2 cellular contexts compared by ENCODE assay signal in the genomic region with DNA sequence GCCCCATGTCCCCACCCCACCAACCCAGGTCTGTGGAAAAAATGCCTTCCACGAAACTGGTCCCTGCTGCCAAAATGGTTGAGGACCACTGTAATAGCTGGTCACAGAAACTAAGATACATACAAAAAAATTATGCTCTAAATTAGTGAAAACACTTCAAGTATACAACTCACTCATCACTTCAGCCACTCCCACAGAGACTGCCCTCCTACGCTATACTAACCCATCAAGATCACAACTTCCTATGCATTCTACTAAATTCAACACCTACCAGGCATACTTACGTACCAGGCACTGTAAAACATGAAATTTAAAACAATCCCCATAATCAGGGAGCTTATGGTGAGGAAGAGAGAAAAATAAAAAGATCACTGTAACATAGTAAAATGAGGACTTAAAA.
TF ChIP-seq lines count a peak whose summit lies in the region.

No MANE protein-coding gene starts in this region.

TF ChIP-seq in GM23338, 12 proteins besides CTCF, POLR2A, EP300 and RAD21 (continues in another document):
- TF ChIP-seq, protein P1, sequence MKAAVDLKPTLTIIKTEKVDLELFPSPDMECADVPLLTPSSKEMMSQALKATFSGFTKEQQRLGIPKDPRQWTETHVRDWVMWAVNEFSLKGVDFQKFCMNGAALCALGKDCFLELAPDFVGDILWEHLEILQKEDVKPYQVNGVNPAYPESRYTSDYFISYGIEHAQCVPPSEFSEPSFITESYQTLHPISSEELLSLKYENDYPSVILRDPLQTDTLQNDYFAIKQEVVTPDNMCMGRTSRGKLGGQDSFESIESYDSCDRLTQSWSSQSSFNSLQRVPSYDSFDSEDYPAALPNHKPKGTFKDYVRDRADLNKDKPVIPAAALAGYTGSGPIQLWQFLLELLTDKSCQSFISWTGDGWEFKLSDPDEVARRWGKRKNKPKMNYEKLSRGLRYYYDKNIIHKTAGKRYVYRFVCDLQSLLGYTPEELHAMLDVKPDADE (IDR thresholded peaks at IDR 0.05) = no peak
- TF ChIP-seq NANOG (IDR thresholded peaks at IDR 0.05; ENCODE audit: borderline replicate concordance) (no peak), EZH2 (IDR thresholded peaks at IDR 0.05; ENCODE audit: low read depth, unreplicated experiment) (no peak), CREB1 (CRISPR knock-in tag; IDR thresholded peaks at IDR 0.05; ENCODE audit: low read depth) (no peak), STAT1 (IDR thresholded peaks at IDR 0.05; ENCODE audit: unreplicated experiment) (no peak), EZH2phosphoT487 (IDR thresholded peaks at IDR 0.05; ENCODE audit: unreplicated experiment) (no peak), ZNF331 (CRISPR knock-in tag; IDR thresholded peaks at IDR 0.05; ENCODE audit: low read depth) (no peak), ZNF114 (CRISPR knock-in tag; IDR thresholded peaks at IDR 0.05) (no peak)
- TF ChIP-seq, protein P2, sequence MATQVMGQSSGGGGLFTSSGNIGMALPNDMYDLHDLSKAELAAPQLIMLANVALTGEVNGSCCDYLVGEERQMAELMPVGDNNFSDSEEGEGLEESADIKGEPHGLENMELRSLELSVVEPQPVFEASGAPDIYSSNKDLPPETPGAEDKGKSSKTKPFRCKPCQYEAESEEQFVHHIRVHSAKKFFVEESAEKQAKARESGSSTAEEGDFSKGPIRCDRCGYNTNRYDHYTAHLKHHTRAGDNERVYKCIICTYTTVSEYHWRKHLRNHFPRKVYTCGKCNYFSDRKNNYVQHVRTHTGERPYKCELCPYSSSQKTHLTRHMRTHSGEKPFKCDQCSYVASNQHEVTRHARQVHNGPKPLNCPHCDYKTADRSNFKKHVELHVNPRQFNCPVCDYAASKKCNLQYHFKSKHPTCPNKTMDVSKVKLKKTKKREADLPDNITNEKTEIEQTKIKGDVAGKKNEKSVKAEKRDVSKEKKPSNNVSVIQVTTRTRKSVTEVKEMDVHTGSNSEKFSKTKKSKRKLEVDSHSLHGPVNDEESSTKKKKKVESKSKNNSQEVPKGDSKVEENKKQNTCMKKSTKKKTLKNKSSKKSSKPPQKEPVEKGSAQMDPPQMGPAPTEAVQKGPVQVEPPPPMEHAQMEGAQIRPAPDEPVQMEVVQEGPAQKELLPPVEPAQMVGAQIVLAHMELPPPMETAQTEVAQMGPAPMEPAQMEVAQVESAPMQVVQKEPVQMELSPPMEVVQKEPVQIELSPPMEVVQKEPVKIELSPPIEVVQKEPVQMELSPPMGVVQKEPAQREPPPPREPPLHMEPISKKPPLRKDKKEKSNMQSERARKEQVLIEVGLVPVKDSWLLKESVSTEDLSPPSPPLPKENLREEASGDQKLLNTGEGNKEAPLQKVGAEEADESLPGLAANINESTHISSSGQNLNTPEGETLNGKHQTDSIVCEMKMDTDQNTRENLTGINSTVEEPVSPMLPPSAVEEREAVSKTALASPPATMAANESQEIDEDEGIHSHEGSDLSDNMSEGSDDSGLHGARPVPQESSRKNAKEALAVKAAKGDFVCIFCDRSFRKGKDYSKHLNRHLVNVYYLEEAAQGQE (IDR thresholded peaks at IDR 0.05; ENCODE audit: unreplicated experiment) = no peak
- TF ChIP-seq, protein P3, sequence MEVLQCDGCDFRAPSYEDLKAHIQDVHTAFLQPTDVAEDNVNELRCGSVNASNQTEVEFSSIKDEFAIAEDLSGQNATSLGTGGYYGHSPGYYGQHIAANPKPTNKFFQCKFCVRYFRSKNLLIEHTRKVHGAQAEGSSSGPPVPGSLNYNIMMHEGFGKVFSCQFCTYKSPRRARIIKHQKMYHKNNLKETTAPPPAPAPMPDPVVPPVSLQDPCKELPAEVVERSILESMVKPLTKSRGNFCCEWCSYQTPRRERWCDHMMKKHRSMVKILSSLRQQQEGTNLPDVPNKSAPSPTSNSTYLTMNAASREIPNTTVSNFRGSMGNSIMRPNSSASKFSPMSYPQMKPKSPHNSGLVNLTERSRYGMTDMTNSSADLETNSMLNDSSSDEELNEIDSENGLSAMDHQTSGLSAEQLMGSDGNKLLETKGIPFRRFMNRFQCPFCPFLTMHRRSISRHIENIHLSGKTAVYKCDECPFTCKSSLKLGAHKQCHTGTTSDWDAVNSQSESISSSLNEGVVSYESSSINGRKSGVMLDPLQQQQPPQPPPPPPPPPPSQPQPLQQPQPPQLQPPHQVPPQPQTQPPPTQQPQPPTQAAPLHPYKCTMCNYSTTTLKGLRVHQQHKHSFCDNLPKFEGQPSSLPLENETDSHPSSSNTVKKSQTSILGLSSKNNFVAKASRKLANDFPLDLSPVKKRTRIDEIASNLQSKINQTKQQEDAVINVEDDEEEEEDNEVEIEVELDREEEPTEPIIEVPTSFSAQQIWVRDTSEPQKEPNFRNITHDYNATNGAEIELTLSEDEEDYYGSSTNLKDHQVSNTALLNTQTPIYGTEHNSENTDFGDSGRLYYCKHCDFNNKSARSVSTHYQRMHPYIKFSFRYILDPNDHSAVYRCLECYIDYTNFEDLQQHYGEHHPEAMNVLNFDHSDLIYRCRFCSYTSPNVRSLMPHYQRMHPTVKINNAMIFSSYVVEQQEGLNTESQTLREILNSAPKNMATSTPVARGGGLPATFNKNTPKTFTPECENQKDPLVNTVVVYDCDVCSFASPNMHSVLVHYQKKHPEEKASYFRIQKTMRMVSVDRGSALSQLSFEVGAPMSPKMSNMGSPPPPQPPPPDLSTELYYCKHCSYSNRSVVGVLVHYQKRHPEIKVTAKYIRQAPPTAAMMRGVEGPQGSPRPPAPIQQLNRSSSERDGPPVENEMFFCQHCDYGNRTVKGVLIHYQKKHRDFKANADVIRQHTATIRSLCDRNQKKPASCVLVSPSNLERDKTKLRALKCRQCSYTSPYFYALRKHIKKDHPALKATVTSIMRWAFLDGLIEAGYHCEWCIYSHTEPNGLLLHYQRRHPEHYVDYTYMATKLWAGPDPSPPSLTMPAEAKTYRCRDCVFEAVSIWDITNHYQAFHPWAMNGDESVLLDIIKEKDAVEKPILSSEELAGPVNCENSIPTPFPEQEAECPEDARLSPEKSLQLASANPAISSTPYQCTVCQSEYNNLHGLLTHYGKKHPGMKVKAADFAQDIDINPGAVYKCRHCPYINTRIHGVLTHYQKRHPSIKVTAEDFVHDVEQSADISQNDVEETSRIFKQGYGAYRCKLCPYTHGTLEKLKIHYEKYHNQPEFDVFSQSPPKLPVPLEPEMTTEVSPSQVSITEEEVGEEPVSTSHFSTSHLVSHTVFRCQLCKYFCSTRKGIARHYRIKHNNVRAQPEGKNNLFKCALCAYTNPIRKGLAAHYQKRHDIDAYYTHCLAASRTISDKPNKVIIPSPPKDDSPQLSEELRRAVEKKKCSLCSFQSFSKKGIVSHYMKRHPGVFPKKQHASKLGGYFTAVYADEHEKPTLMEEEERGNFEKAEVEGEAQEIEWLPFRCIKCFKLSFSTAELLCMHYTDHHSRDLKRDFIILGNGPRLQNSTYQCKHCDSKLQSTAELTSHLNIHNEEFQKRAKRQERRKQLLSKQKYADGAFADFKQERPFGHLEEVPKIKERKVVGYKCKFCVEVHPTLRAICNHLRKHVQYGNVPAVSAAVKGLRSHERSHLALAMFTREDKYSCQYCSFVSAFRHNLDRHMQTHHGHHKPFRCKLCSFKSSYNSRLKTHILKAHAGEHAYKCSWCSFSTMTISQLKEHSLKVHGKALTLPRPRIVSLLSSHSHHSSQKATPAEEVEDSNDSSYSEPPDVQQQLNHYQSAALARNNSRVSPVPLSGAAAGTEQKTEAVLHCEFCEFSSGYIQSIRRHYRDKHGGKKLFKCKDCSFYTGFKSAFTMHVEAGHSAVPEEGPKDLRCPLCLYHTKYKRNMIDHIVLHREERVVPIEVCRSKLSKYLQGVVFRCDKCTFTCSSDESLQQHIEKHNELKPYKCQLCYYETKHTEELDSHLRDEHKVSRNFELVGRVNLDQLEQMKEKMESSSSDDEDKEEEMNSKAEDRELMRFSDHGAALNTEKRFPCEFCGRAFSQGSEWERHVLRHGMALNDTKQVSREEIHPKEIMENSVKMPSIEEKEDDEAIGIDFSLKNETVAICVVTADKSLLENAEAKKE (CRISPR knock-in tag; IDR thresholded peaks at IDR 0.05) = no peak

TF ChIP-seq in SK-N-SH, 30 proteins besides CTCF, POLR2A, EP300 and RAD21 (continued from another document):
- TF ChIP-seq CHD2 (IDR thresholded peaks at IDR 0.05; ENCODE audit: low read length, partially characterized antibody) (no peak), TAF1 (IDR thresholded peaks at IDR 0.05; ENCODE audit: borderline replicate concordance, low read depth, low read length) (no peak), FOXM1 (IDR thresholded peaks at IDR 0.05; ENCODE audit: low read depth) (no peak), ELF1 (IDR thresholded peaks at IDR 0.05) (no peak), POLR2AphosphoS5 (IDR thresholded peaks at IDR 0.05; ENCODE audit: low read depth, low read length) (no peak)
